Comparison of ENCODE assay signal across 8 cellular contexts in the genomic region with DNA sequence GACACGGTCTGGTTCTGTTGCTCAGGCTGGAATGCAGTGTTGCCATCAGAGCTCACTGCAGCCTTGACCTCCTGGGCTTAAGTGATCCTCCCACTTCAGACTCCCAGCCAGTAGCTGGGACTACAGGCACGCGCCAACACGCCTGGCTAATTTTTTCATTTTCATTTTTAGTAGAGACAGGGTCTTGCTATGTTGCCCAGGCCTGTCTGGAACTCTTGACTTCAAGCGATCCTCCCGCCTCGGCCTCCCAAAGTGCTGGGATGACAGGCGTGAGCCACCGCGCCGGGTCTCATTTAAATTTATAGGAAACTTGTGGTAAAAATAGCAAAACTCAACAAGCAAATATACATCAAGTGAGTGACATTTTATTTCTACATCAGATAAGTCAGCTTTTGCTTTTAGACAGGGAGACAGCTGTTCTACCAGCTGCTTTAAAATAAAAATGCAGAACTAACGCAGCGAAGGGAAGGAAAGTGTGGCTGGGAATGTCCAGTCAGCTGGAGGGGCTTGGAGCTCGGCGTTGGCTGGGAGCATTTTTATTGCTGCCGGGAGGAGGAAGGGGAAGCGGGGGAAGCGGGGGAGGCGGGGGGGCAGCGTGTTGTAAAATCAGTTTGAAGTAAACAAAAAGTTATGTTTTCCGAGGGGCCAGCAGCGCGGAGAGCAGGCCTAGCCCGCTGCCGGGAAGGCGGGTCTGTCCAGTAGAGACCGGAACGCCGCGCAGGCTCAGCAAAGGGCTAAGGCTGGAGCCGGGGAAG. TPM values are rescaled to one million over a fixed set of nuclear protein-coding genes. Genes with fewer than 3 reads are reported as not detected.
A peak's percentile ranks its signal among the peaks of the same experiment; 100 is the strongest.
DNase-seq lines count a peak whose midpoint lies in the region; ATAC-seq and TF ChIP-seq lines count a peak whose summit lies in the region.

No MANE protein-coding gene starts in this region.

- no peaks in the 10 kb centered on the region for H3K27me3 ChIP-seq in NT2/D1 (ENCODE audit: insufficient read depth, insufficient read length)
- no peaks in the 10 kb centered on the region for H3K27me3 ChIP-seq in stomach smooth muscle (ENCODE audit: control insufficient read depth in 1 of 2, insufficient read depth in 2 of 2, low read length in 2 of 2)

- no peaks in the 10 kb centered on the region for H3K27me3 Mint-ChIP-seq in activated naive CD4-positive, alpha-beta T cell treated with anti-CD3 and anti-CD28 coated beads for 36 hours (ENCODE audit: low read depth)
- H3K27me3 Mint-ChIP-seq in MCF 10A (ENCODE audit: insufficient read depth, unreplicated experiment): no peaks in the 10 kb centered on the region

- ATAC-seq in left lobe of liver (peak; percentile 30), HG03280 (IDR thresholded peaks at IDR 0.05; ENCODE audit: unreplicated experiment) (no peak)

- intact Hi-C loops in activated naive CD4-positive, alpha-beta T cell treated with anti-CD3 and anti-CD28 coated beads for 36 hours (cut with micrococcal nuclease): loop anchor here (1.0 to 10.0 kb wide), 14 partner anchors 60 to 1422 kb away; a partner anchor contains a TSS
- intact Hi-C loops in MCF 10A (cut with micrococcal nuclease): loop anchor here (10.0 kb wide), 1 partner anchor 248 kb away; a partner anchor contains a TSS

- CTCF ChIA-PET in activated naive CD4-positive, alpha-beta T cell treated with anti-CD3 and anti-CD28 coated beads for 36 hours (lab: Charles Lee): interaction anchor here (0.5 to 1.3 kb wide), 2 partner anchors 74 to 316 kb away, joined by 3 to 4 read pairs; no protein-coding TSS in a partner anchor
- CTCF ChIA-PET in MCF 10A (lab: Yijun Ruan, JAX): interaction anchor here (0.6 kb wide), 1 partner anchor 44 kb away, joined by 4 read pairs; no protein-coding TSS in a partner anchor

- no peaks in the 10 kb centered on the region for H3K9me3 ChIP-seq in NT2/D1 (ENCODE audit: insufficient read depth, low read length)
- H3K9me3 ChIP-seq in stomach smooth muscle (ENCODE audit: control insufficient read depth in 2 of 2, low read length in 2 of 2): no peaks in the 10 kb centered on the region

- BruUV-seq in MCF 10A (replicated peaks; lab: Mats Ljungman, UMichigan): TSS peak; percentile 82

- H3K4me1 Mint-ChIP-seq in activated naive CD4-positive, alpha-beta T cell treated with anti-CD3 and anti-CD28 coated beads for 36 hours (ENCODE audit: low read depth): peaks cover 14% of the 10 kb centered on the region
- H3K4me1 Mint-ChIP-seq in MCF 10A (ENCODE audit: insufficient read depth, unreplicated experiment): peaks cover 18% of the 10 kb centered on the region

- H3K9me3 Mint-ChIP-seq in activated naive CD4-positive, alpha-beta T cell treated with anti-CD3 and anti-CD28 coated beads for 36 hours: no peaks in the 10 kb centered on the region
- no peaks in the 10 kb centered on the region for H3K9me3 Mint-ChIP-seq in MCF 10A (ENCODE audit: unreplicated experiment)

- H3K27ac Mint-ChIP-seq in activated naive CD4-positive, alpha-beta T cell treated with anti-CD3 and anti-CD28 coated beads for 36 hours: peak overlapping the region; percentile 96
- peak overlapping the region; percentile 98 for H3K27ac Mint-ChIP-seq in MCF 10A (ENCODE audit: low read depth, unreplicated experiment)

- TF ChIP-seq CTCF in MCF 10A (IDR thresholded peaks at IDR 0.05; ENCODE audit: unreplicated experiment): no peak

- DNase-seq in activated naive CD4-positive, alpha-beta T cell treated with anti-CD3 and anti-CD28 coated beads for 36 hours: peak; percentile 22
- no peak for DNase-seq in activated naive CD4-positive, alpha-beta T cell treated with anti-CD3 and anti-CD28 coated beads, Interleukin-2, amount 50 U/mL, for 16 hours
- no peak for DNase-seq in NT2/D1 (ENCODE audit: low read depth, low spot score)
- DNase-seq in MCF 10A (ENCODE audit: unreplicated experiment): peak; percentile 27
- peak; percentile 65 for DNase-seq in left lobe of liver (ENCODE audit: low spot score)
- no peak for DNase-seq in NCI-H2029 treated with DMSO at 0.1 percent for 48 hours (lab: John Stamatoyannopoulos, UW)

- H3K36me3 ChIP-seq in NT2/D1 (ENCODE audit: insufficient read depth, insufficient read length, low read length) (peaks cover 7% of the 10 kb centered on the region), stomach smooth muscle (ENCODE audit: control insufficient read depth in 2 of 2, insufficient read depth in 2 of 2, low read length in 2 of 2) (peaks cover 0 to 2% of the 10 kb centered on the region in 2 donors)

- peak overlapping the region; percentile 94 for H3K9ac ChIP-seq in NT2/D1 (ENCODE audit: insufficient read length, low read depth)
- peak overlapping the region; percentile 91 to 97 for H3K9ac ChIP-seq in stomach smooth muscle (ENCODE audit: low read length in 2 of 2)

- H3K4me1 ChIP-seq in NT2/D1 (ENCODE audit: insufficient read depth, insufficient read length) (no peaks in the 10 kb centered on the region), stomach smooth muscle (ENCODE audit: control insufficient read depth, insufficient read depth, low read length) (peaks cover 3% of the 10 kb centered on the region)

- H3K4me3 ChIP-seq in NT2/D1 (ENCODE audit: insufficient read length, low read depth): peak overlapping the region; percentile 70
- H3K4me3 ChIP-seq in stomach smooth muscle (ENCODE audit: low read length in 2 of 2): peak overlapping the region; percentile 70 to 92

- POLR2A ChIA-PET in MCF 10A (lab: Yijun Ruan, JAX): interaction anchor here (0.6 to 4.5 kb wide), 18 partner anchors 8 to 1752 kb away, joined by 3 to 58 read pairs (median 4); a partner anchor contains a TSS

- peak overlapping the region; percentile 97 for H3K27ac ChIP-seq in stomach smooth muscle (ENCODE audit: low read length)

- no peaks in the 10 kb centered on the region for H3K36me3 Mint-ChIP-seq in activated naive CD4-positive, alpha-beta T cell treated with anti-CD3 and anti-CD28 coated beads for 36 hours (ENCODE audit: low read depth)
- peaks cover 6% of the 10 kb centered on the region for H3K36me3 Mint-ChIP-seq in MCF 10A (ENCODE audit: insufficient read depth, unreplicated experiment)

- peak overlapping the region; percentile 97 for H3K4me3 Mint-ChIP-seq in activated naive CD4-positive, alpha-beta T cell treated with anti-CD3 and anti-CD28 coated beads for 36 hours
- peak overlapping the region; percentile 80 for H3K4me3 Mint-ChIP-seq in MCF 10A (ENCODE audit: unreplicated experiment)

RNA-seq across cellular contexts. Expression of a gene that starts 0.7 kb away (rescaled TPM):
- 10 to 100 TPM in 1 of 2 experiments, 1 to 10 TPM in 1; 8.0 to 10.3 TPM for total RNA-seq in activated naive CD4-positive, alpha-beta T cell treated with anti-CD3 and anti-CD28 coated beads for 36 hours
- total RNA-seq in MCF 10A (2022): 34.8 and 36.9 TPM in 2 replicates
- 16.1 TPM for total RNA-seq in left lobe of liver

Comparison
In these comparisons a context has a peak if more than half of its experiments do, and no peak if none do; other contexts are left out.
1. DNase-seq: peak in activated naive CD4-positive, alpha-beta T cell treated with anti-CD3 and anti-CD28 coated beads for 36 hours (single experiment), MCF 10A (single experiment) and left lobe of liver (single experiment); none in activated naive CD4-positive, alpha-beta T cell treated with anti-CD3 and anti-CD28 coated beads, Interleukin-2, amount 50 U/mL, for 16 hours (single experiment), NT2/D1 (single experiment) and NCI-H2029 treated with DMSO at 0.1 percent for 48 hours (single experiment).